In genomic region chr20:46670228-46670584, GRCh38 we compare ENCODE assay signal across 1 cellular context.
A peak's percentile ranks its signal among the peaks of the same experiment; 100 is the strongest.
TF ChIP-seq lines count a peak whose summit lies in the region.

No MANE protein-coding gene starts in this region.

TF ChIP-seq in HepG2, 621 proteins besides CTCF, POLR2A, EP300 and RAD21 (continued from another document and continues in another):
- TF ChIP-seq FOXK1 (CRISPR knock-in tag; IDR thresholded peaks at IDR 0.05; ENCODE audit: borderline replicate concordance, low read depth) (no peak), ZNF800 (CRISPR knock-in tag; IDR thresholded peaks at IDR 0.05) (no peak), ZNF709 (CRISPR knock-in tag; IDR thresholded peaks at IDR 0.05) (no peak), ZNF589 (CRISPR knock-in tag; conservative IDR thresholded peaks at IDR 0.05) (no peak), SKIL (CRISPR knock-in tag; IDR thresholded peaks at IDR 0.05; ENCODE audit: borderline replicate concordance) (no peak), ZNF678 (CRISPR knock-in tag; IDR thresholded peaks at IDR 0.05) (no peak), AGO1 (IDR thresholded peaks at IDR 0.05; ENCODE audit: low read depth, low read length, poor library complexity, severe bottlenecking) (no peak), MAX (IDR thresholded peaks at IDR 0.05) (no peak), SOX5 (CRISPR knock-in tag; IDR thresholded peaks at IDR 0.05; ENCODE audit: borderline replicate concordance) (no peak), GABPB1 (CRISPR knock-in tag; IDR thresholded peaks at IDR 0.05) (no peak), NR2C2 (CRISPR knock-in tag; IDR thresholded peaks at IDR 0.05; ENCODE audit: borderline replicate concordance) (no peak), SRSF4 (IDR thresholded peaks at IDR 0.05; ENCODE audit: low read depth, low read length, poor library complexity, severe bottlenecking) (no peak), ZKSCAN8 (CRISPR knock-in tag; IDR thresholded peaks at IDR 0.05; ENCODE audit: borderline replicate concordance) (no peak), YEATS4 (CRISPR knock-in tag; IDR thresholded peaks at IDR 0.05; ENCODE audit: borderline replicate concordance) (no peak), ISX (CRISPR knock-in tag; conservative IDR thresholded peaks at IDR 0.05) (no peak), ZNF510 (CRISPR knock-in tag; IDR thresholded peaks at IDR 0.05; ENCODE audit: low read depth) (no peak), ZNF570 (CRISPR knock-in tag; IDR thresholded peaks at IDR 0.05; ENCODE audit: borderline replicate concordance) (no peak), PBX2 (CRISPR knock-in tag; IDR thresholded peaks at IDR 0.05) (no peak), GMEB1 (CRISPR knock-in tag; IDR thresholded peaks at IDR 0.05; ENCODE audit: borderline replicate concordance) (no peak), ZNF550 (CRISPR knock-in tag; IDR thresholded peaks at IDR 0.05; ENCODE audit: borderline replicate concordance) (no peak), ZNF431 (CRISPR knock-in tag; IDR thresholded peaks at IDR 0.05; ENCODE audit: borderline replicate concordance, low read depth) (no peak), ZNF629 (CRISPR knock-in tag; conservative IDR thresholded peaks at IDR 0.05) (no peak), ZBTB4 (CRISPR knock-in tag; IDR thresholded peaks at IDR 0.05; ENCODE audit: borderline replicate concordance) (no peak), ZNF326 (CRISPR knock-in tag; IDR thresholded peaks at IDR 0.05; ENCODE audit: borderline replicate concordance) (0 out of 2 replicates have a peak, but pooled peaks have one; percentile 27), MLLT10 (CRISPR knock-in tag; IDR thresholded peaks at IDR 0.05) (no peak), TMF1 (CRISPR knock-in tag; IDR thresholded peaks at IDR 0.05; ENCODE audit: low read depth) (no peak), BORCS8-MEF2B (CRISPR knock-in tag; IDR thresholded peaks at IDR 0.05) (no peak), POGZ (CRISPR knock-in tag; IDR thresholded peaks at IDR 0.05) (no peak), ZNF850 (CRISPR knock-in tag; conservative IDR thresholded peaks at IDR 0.05) (no peak), HDAC6 (IDR thresholded peaks at IDR 0.05; ENCODE audit: low read depth, low read length) (no peak), CSRNP1 (CRISPR knock-in tag; IDR thresholded peaks at IDR 0.05) (no peak), ZNF577 (CRISPR knock-in tag; IDR thresholded peaks at IDR 0.05; ENCODE audit: borderline replicate concordance, low read depth) (no peak), NR2F2 (IDR thresholded peaks at IDR 0.05; ENCODE audit: borderline replicate concordance, low read depth) (no peak), NFKB2 (CRISPR knock-in tag; IDR thresholded peaks at IDR 0.05; ENCODE audit: borderline replicate concordance) (no peak), ATF2 (CRISPR knock-in tag; IDR thresholded peaks at IDR 0.05) (no peak), TSC22D2 (CRISPR knock-in tag; IDR thresholded peaks at IDR 0.05; ENCODE audit: borderline replicate concordance) (0 out of 2 replicates have a peak, but pooled peaks have one; percentile 35), ELK4 (CRISPR knock-in tag; IDR thresholded peaks at IDR 0.05; ENCODE audit: borderline replicate concordance) (no peak), ZNF775 (CRISPR knock-in tag; IDR thresholded peaks at IDR 0.05; ENCODE audit: borderline replicate concordance) (no peak), ZNF460 (CRISPR knock-in tag; IDR thresholded peaks at IDR 0.05; ENCODE audit: borderline replicate concordance) (no peak), MEF2D (CRISPR knock-in tag; IDR thresholded peaks at IDR 0.05) (no peak; the same call in 1 of the 2 replicates), ZNF710 (CRISPR knock-in tag; IDR thresholded peaks at IDR 0.05; ENCODE audit: borderline replicate concordance) (no peak), ELF3 (CRISPR knock-in tag; IDR thresholded peaks at IDR 0.05) (no peak), KLF11 (CRISPR knock-in tag; IDR thresholded peaks at IDR 0.05) (no peak), ARNT (IDR thresholded peaks at IDR 0.05) (no peak), SALL1 (CRISPR knock-in tag; IDR thresholded peaks at IDR 0.05) (no peak), ZNF253 (CRISPR knock-in tag; IDR thresholded peaks at IDR 0.05; ENCODE audit: borderline replicate concordance) (0 out of 2 replicates have a peak, but pooled peaks have one; percentile 21), PLRG1 (conservative IDR thresholded peaks at IDR 0.05) (no peak), EED (CRISPR knock-in tag; IDR thresholded peaks at IDR 0.05) (peak; percentile 59; the same call in 1 of the 2 replicates), MIER3 (CRISPR knock-in tag; IDR thresholded peaks at IDR 0.05; ENCODE audit: borderline replicate concordance) (no peak), PPARG (CRISPR knock-in tag; conservative IDR thresholded peaks at IDR 0.05) (no peak), IKZF4 (CRISPR knock-in tag; IDR thresholded peaks at IDR 0.05; ENCODE audit: borderline replicate concordance, low read depth, not compliant biosample characterization) (no peak), ZNF562 (CRISPR knock-in tag; IDR thresholded peaks at IDR 0.05; ENCODE audit: borderline replicate concordance) (no peak), RNF2 (conservative IDR thresholded peaks at IDR 0.05; ENCODE audit: low read depth) (no peak), ZSCAN31 (CRISPR knock-in tag; IDR thresholded peaks at IDR 0.05; ENCODE audit: low read depth) (0 out of 2 replicates have a peak, but pooled peaks have one; percentile 33), ZNF121 (CRISPR knock-in tag; IDR thresholded peaks at IDR 0.05) (0 out of 2 replicates have a peak, but pooled peaks have one; percentile 3)
